Comparison of ENCODE assay signal across 15 cellular contexts in genomic region chr10:127813290-127813689, GRCh38.
DNase-seq lines count a peak whose midpoint lies in the region; ATAC-seq, FAIRE-seq and TF ChIP-seq lines count a peak whose summit lies in the region.
"Had no signal": no experiment of that assay in that cellular context is flagged by ENCODE, and none has a peak within 500 bp of the region (broad histone marks: within the 10 kb centered on the region; RNA-seq: fewer than 3 reads in every experiment).

No MANE protein-coding gene starts in this region.

- no peaks in the 10 kb centered on the region for H3K9me3 ChIP-seq in transverse colon
- H3K9me3 ChIP-seq: ascending aorta had no signal

- H3K27me3 ChIP-seq in transverse colon = no peaks in the 10 kb centered on the region
- H3K27me3 ChIP-seq: ascending aorta had no signal

- H3K4me1 ChIP-seq in transverse colon = no peaks in the 10 kb centered on the region
- H3K4me1 ChIP-seq: ascending aorta had no signal

- H3K27ac ChIP-seq in transverse colon = no peak overlapping the region
- H3K27ac ChIP-seq: ascending aorta had no signal

- DNase-seq in D721Med (ENCODE audit: insufficient read length, low spot score) = no peak
- DNase-seq in LHCN-M2 (ENCODE audit: low read depth) = peak; percentile 10
- peak; percentile 16 to 24 for DNase-seq in dermis microvascular lymphatic vessel endothelial cell (ENCODE audit: low read depth in 2 of 2)
- peak; percentile 52 for DNase-seq in medulla oblongata (ENCODE audit: extremely low spot score)
- no peak for DNase-seq in transverse colon
- no peak for DNase-seq in NCI-H1930 (lab: John Stamatoyannopoulos, UW)
- DNase-seq in sciatic nerve (ENCODE audit: low spot score) = no peak
- DNase-seq: activated B cell treated with CpG ODN at 0.5 μM for 24 hours; activated T-cell treated with anti-CD3 and anti-CD28 coated beads, Interleukin-2, amount 50 U/mL, for 4 hours; C1 segment of cervical spinal cord; natural killer cell; Right ventricle myocardium superior had no signal

- intact Hi-C loops in transverse colon (cut with DNase I; ENCODE audit: low total_unique reads) = no loop called here
- intact Hi-C loops in sciatic nerve (cut with DNase I) = no loop called here

- FAIRE-seq in D721Med (lab: Jason Lieb, UNC) = no peak

- no peaks in the 10 kb centered on the region for H3K36me3 ChIP-seq in transverse colon
- H3K36me3 ChIP-seq: ascending aorta had no signal

- no peak overlapping the region for H3K4me3 ChIP-seq in transverse colon
- H3K4me3 ChIP-seq: ascending aorta had no signal

- peak; percentile 58 for TF ChIP-seq CTCF in D721Med (IDR thresholded peaks at IDR 0.05; ENCODE audit: insufficient read depth, missing control alignments)
- peak in 1 of 5 experiments; percentile 21 for TF ChIP-seq CTCF in transverse colon (IDR thresholded peaks at IDR 0.05)

- TF ChIP-seq EP300 in transverse colon (IDR thresholded peaks at IDR 0.05; ENCODE audit: low read depth) = no peak

- 33 to 34% methylated on average over 1 to 2 of the region's 2 CpGs for WGBS in transverse colon (ENCODE audit: low coverage in 1 of 2), 2 donors

- in situ Hi-C loops in transverse colon (cut with MboI; ENCODE audit: low pct_ligation_motif_present in 1 of 4, low pct_unique_long_range_greater_than_20kb in 1 of 4, low sequenced_read_pairs in 3 of 4) = no loop called here

- no peak for ATAC-seq in sciatic nerve
- ATAC-seq in HG02840 (IDR thresholded peaks at IDR 0.05; ENCODE audit: low FRiP score, unreplicated experiment) = no peak
- ATAC-seq: activated T-cell treated with anti-CD3 and anti-CD28 coated beads, Interleukin-2, amount 50 U/mL, for 4 hours; natural killer cell; stimulated activated effector memory CD8-positive, alpha-beta T cell treated with anti-CD3 and anti-CD28 coated beads, Interleukin-12 subunit alpha, Interleukin-12 subunit beta, amount 100 ng/mL, for 72 hours had no signal

- no peak for TF ChIP-seq POLR2A in transverse colon (IDR thresholded peaks at IDR 0.05)

Comparison
In these comparisons a context has a peak if more than half of its experiments do, and no peak if none do; other contexts are left out.
1. DNase-seq: peak in LHCN-M2 (single experiment), dermis microvascular lymphatic vessel endothelial cell (2 of 2) and medulla oblongata (single experiment); none in D721Med (single experiment), transverse colon (single experiment), NCI-H1930 (0 of 2) and sciatic nerve (single experiment).